ENCODE assay signal across 9 cellular contexts in the genomic region with DNA sequence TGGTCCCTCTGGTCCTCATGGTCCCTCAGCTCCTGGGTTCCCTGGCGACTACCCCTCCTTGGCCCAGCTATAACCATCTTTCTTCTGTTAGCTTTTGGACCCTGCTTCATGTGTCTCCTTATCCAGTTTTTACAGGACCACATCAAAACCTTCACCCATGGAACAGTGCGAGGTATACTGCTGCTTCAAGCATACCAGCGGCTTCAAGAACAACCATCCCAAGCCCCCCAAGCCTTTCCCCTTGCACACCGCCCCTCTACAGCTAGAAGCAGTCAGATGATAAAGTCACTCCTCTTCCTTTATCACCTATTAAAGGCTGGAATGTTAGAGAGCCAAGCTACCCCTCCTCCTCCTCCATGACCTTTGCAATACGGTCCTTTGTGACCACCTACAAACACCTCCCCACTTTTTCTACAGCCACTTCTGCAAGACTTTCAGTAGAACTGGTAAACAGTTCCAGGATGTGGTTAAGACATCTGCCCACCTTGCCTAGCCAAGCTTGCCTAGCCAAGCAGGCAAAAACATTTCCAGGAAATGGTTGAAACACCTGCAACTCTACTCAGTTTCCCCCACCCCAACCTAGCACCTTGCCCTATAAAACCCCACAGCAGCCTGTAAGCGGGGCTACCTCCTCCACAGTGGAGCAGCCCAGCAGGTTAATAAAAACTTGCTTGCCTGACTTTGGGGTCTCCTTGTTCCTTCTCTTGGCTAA.
DNase-seq lines count a peak whose midpoint lies in the region; ATAC-seq and TF ChIP-seq lines count a peak whose summit lies in the region.
"Had no signal": no experiment of that assay in that cellular context is flagged by ENCODE, and none has a peak within 500 bp of the region (broad histone marks: within the 10 kb centered on the region; RNA-seq: fewer than 3 reads in every experiment).

No MANE protein-coding gene starts in this region.

- H3K9me3 Mint-ChIP-seq in CD8-positive, alpha-beta T cell, result peaks cover 6% of the 10 kb centered on the region
- H3K9me3 Mint-ChIP-seq in activated naive CD4-positive, alpha-beta T cell treated with anti-CD3 and anti-CD28 coated beads, Interleukin-2, amount 50 U/mL, for 72 hours, result peaks cover 22 to 26% of the 10 kb centered on the region in 2 donors

- no peaks in the 10 kb centered on the region for H3K36me3 ChIP-seq in CD8-positive, alpha-beta T cell (ENCODE audit: insufficient read depth, low read length)
- H3K36me3 ChIP-seq in right atrium auricular region, result no peaks in the 10 kb centered on the region
- H3K36me3 ChIP-seq: breast epithelium had no signal

- no peaks in the 10 kb centered on the region for H3K27me3 ChIP-seq in CD8-positive, alpha-beta T cell (ENCODE audit: insufficient read depth, low read length)
- H3K27me3 ChIP-seq in right atrium auricular region, result no peaks in the 10 kb centered on the region

- POLR2A ChIA-PET in CD8-positive, alpha-beta T cell (lab: Charles Lee), result no interaction called here

- H3K4me1 Mint-ChIP-seq in CD8-positive, alpha-beta T cell (ENCODE audit: low read depth), result peaks cover 23% of the 10 kb centered on the region

- no peak for TF ChIP-seq CTCF in CD8-positive, alpha-beta T cell (IDR thresholded peaks at IDR 0.05)
- TF ChIP-seq CTCF in right atrium auricular region (IDR thresholded peaks at IDR 0.05), result no peak

- peaks cover 12% of the 10 kb centered on the region for H3K9me3 ChIP-seq in CD8-positive, alpha-beta T cell (ENCODE audit: low read length)
- peaks cover 0 to 6% of the 10 kb centered on the region in 2 donors for H3K9me3 ChIP-seq in right atrium auricular region

- DNase-seq in CD8-positive, alpha-beta T cell, result peak in 1 of 7 experiments; percentile 67
- peak in 1 of 2 donors; percentile 7 for DNase-seq in activated naive CD4-positive, alpha-beta T cell treated with anti-CD3 and anti-CD28 coated beads, Interleukin-2, amount 50 U/mL, for 72 hours (ENCODE audit: low spot score in 2 of 2)
- no peak for DNase-seq in HuH-7.5 (ENCODE audit: low spot score)
- no peak for DNase-seq in right atrium auricular region (ENCODE audit: low spot score)
- DNase-seq in posterior cingulate gyrus, result no peak
- no peak for DNase-seq in HK-2 (ENCODE audit: unreplicated experiment)

- peaks cover 29% of the 10 kb centered on the region for H3K4me1 ChIP-seq in CD8-positive, alpha-beta T cell (ENCODE audit: insufficient read depth, low read length)
- no peaks in the 10 kb centered on the region for H3K4me1 ChIP-seq in right atrium auricular region
- H3K4me1 ChIP-seq: breast epithelium had no signal

- H3K36me3 Mint-ChIP-seq in CD8-positive, alpha-beta T cell, result peaks cover 34% of the 10 kb centered on the region
- peaks cover 9 to 25% of the 10 kb centered on the region in 2 donors for H3K36me3 Mint-ChIP-seq in activated naive CD4-positive, alpha-beta T cell treated with anti-CD3 and anti-CD28 coated beads, Interleukin-2, amount 50 U/mL, for 72 hours

- ATAC-seq in CD8-positive, alpha-beta T cell, result no peak
- peak; percentile 75 for ATAC-seq in GM18907 (IDR thresholded peaks at IDR 0.05; ENCODE audit: unreplicated experiment)
- peak; percentile 64 for ATAC-seq in HG03378 (IDR thresholded peaks at IDR 0.05; ENCODE audit: unreplicated experiment)
- peak; percentile 66 to 87 for ATAC-seq in activated naive CD4-positive, alpha-beta T cell treated with anti-CD3 and anti-CD28 coated beads, Interleukin-2, amount 50 U/mL, for 72 hours

- intact Hi-C loops in CD8-positive, alpha-beta T cell (cut with DNase I, micrococcal nuclease), result no loop called here
- intact Hi-C loops in posterior cingulate gyrus (cut with DNase I), result no loop called here

- peak overlapping the region; percentile 73 for H3K27ac Mint-ChIP-seq in CD8-positive, alpha-beta T cell
- no peak overlapping the region for H3K27ac Mint-ChIP-seq in activated naive CD4-positive, alpha-beta T cell treated with anti-CD3 and anti-CD28 coated beads, Interleukin-2, amount 50 U/mL, for 72 hours

- CTCF ChIA-PET in CD8-positive, alpha-beta T cell (lab: Charles Lee), result no interaction called here

- H3K4me3 ChIP-seq in CD8-positive, alpha-beta T cell (ENCODE audit: low read depth, low read length), result no peak overlapping the region
- H3K4me3 ChIP-seq in right atrium auricular region, result no peak overlapping the region
- H3K4me3 ChIP-seq: breast epithelium had no signal

- no peak overlapping the region for H3K27ac ChIP-seq in CD8-positive, alpha-beta T cell (ENCODE audit: low read depth, low read length)
- H3K27ac ChIP-seq in right atrium auricular region, result no peak overlapping the region
- H3K27ac ChIP-seq: breast epithelium had no signal

- H3K27me3 Mint-ChIP-seq in CD8-positive, alpha-beta T cell (ENCODE audit: low read depth), result no peaks in the 10 kb centered on the region

- peak overlapping the region; percentile 26 for H3K4me3 Mint-ChIP-seq in CD8-positive, alpha-beta T cell
